ENCODE assay signal across 20 cellular contexts in genomic region chr4:185246453-185246852, GRCh38. TPM values are rescaled to one million over a fixed set of nuclear protein-coding genes. Genes with fewer than 3 reads are reported as not detected.
DNase-seq lines count a peak whose midpoint lies in the region; ATAC-seq, FAIRE-seq and TF ChIP-seq lines count a peak whose summit lies in the region.
"Had no signal": no experiment of that assay in that cellular context is flagged by ENCODE, and none has a peak within 500 bp of the region (broad histone marks: within the 10 kb centered on the region; RNA-seq: fewer than 3 reads in every experiment).

No MANE protein-coding gene starts in this region.

- no peak overlapping the region for H3K4ac ChIP-seq in mesenchymal stem cell (ENCODE audit: low read depth in 1 of 2, low read length in 2 of 2)

- WGBS in mesenchymal stem cell: no CpG with 5 or more reads among the region's 1 CpG

- H3K14ac ChIP-seq in mesenchymal stem cell (ENCODE audit: low read length in 2 of 2): no peak overlapping the region

- H3K27me3 ChIP-seq in HUES6 (ENCODE audit: control insufficient read depth, insufficient read depth, low read length) (no peaks in the 10 kb centered on the region), mesenchymal stem cell (ENCODE audit: control insufficient read depth in 1 of 2, insufficient read depth in 1 of 2, low read length in 2 of 2) (no peaks in the 10 kb centered on the region)
- no peaks in the 10 kb centered on the region for H3K27me3 ChIP-seq in CD8-positive, alpha-beta T cell (ENCODE audit: insufficient read depth, low read length)
- H3K27me3 ChIP-seq: tibial artery had no signal

- intact Hi-C loops in activated CD4-positive, alpha-beta memory T cell treated with anti-CD3 and anti-CD28 coated beads for 36 hours (cut with micrococcal nuclease): loop anchor here (2.0 kb wide), 1 partner anchor 30 kb away; no protein-coding TSS in a partner anchor
- intact Hi-C loops in CD8-positive, alpha-beta T cell (cut with DNase I, micrococcal nuclease): no loop called here

- H3K4me1 ChIP-seq in HUES6 (ENCODE audit: control insufficient read depth, insufficient read depth, low read length) (no peaks in the 10 kb centered on the region), mesenchymal stem cell (ENCODE audit: control insufficient read depth, insufficient read depth, low read depth, low read length) (no peaks in the 10 kb centered on the region)
- peaks cover 4% of the 10 kb centered on the region for H3K4me1 ChIP-seq in CD8-positive, alpha-beta T cell (ENCODE audit: insufficient read depth, low read length)

- H2AK5ac ChIP-seq in mesenchymal stem cell (ENCODE audit: low read length, severe bottlenecking): no peak overlapping the region

- DNase-seq in GM19239 (ENCODE audit: insufficient read length, low spot score) (no peak), mesenchymal stem cell (no peak), coronary artery (ENCODE audit: low spot score) (no peak)
- no peak for DNase-seq in activated CD4-positive, alpha-beta memory T cell treated with anti-CD3 and anti-CD28 coated beads for 36 hours
- DNase-seq in CD8-positive, alpha-beta T cell: no peak
- DNase-seq: activated CD4-positive, CD25-positive, alpha-beta regulatory T cell; AML-193; DMS79; glutamatergic neuron; kidney glomerular epithelial cell; NCI-H1417; NCI-H446 treated with DMSO at 0.1 percent for 48 hours; stimulated activated naive B cell treated with anti-CD40 and anti-IgM and Interleukin-4, amounts not matched to agents 10 μg/mL and 1 μg/mL and 100 μg/mL, for 72 hours; tibial artery had no signal

- ATAC-seq in activated T-helper 17 cell treated with anti-CD3 and anti-CD28 coated beads, Interleukin-2, amount 50 U/mL, for 72 hours (replicated peaks): no peak
- no peak for ATAC-seq in CD8-positive, alpha-beta T cell

- no peak overlapping the region for H4K8ac ChIP-seq in mesenchymal stem cell (ENCODE audit: low read length)

- H3K9ac ChIP-seq in HUES6 (ENCODE audit: low read length) (no peak overlapping the region), mesenchymal stem cell (ENCODE audit: low read length) (peak overlapping the region; percentile 16)

- H3K9me3 Mint-ChIP-seq in activated T-helper 17 cell treated with anti-CD3 and anti-CD28 coated beads, Interleukin-2, amount 50 U/mL, for 72 hours: no peaks in the 10 kb centered on the region
- no peaks in the 10 kb centered on the region for H3K9me3 Mint-ChIP-seq in activated CD4-positive, alpha-beta memory T cell treated with anti-CD3 and anti-CD28 coated beads for 36 hours
- no peaks in the 10 kb centered on the region for H3K9me3 Mint-ChIP-seq in CD8-positive, alpha-beta T cell
- H3K9me3 Mint-ChIP-seq: stimulated activated naive B cell treated with anti-CD40 and anti-IgM and Interleukin-4, amounts not matched to agents 10 μg/mL and 1 μg/mL and 100 μg/mL, for 72 hours had no signal

- no peak overlapping the region for H3K18ac ChIP-seq in mesenchymal stem cell (ENCODE audit: low read depth in 1 of 2, low read length in 2 of 2)

- H3K4me3 ChIP-seq in HUES6 (ENCODE audit: low read depth, low read length) (no peak overlapping the region), mesenchymal stem cell (ENCODE audit: insufficient read depth in 1 of 2, low read depth in 1 of 2, low read length in 2 of 2) (no peak overlapping the region), coronary artery (no peak overlapping the region)
- no peak overlapping the region for H3K4me3 ChIP-seq in CD8-positive, alpha-beta T cell (ENCODE audit: low read depth, low read length)
- H3K4me3 ChIP-seq: lung, skin epidermis, tibial artery had no signal

- no peaks in the 10 kb centered on the region for H3K27me3 Mint-ChIP-seq in activated T-helper 17 cell treated with anti-CD3 and anti-CD28 coated beads, Interleukin-2, amount 50 U/mL, for 72 hours
- H3K27me3 Mint-ChIP-seq in activated CD4-positive, alpha-beta memory T cell treated with anti-CD3 and anti-CD28 coated beads for 36 hours: no peaks in the 10 kb centered on the region
- no peaks in the 10 kb centered on the region for H3K27me3 Mint-ChIP-seq in CD8-positive, alpha-beta T cell (ENCODE audit: low read depth)
- H3K27me3 Mint-ChIP-seq: stimulated activated naive B cell treated with anti-CD40 and anti-IgM and Interleukin-4, amounts not matched to agents 10 μg/mL and 1 μg/mL and 100 μg/mL, for 72 hours had no signal

- no peak overlapping the region for H2BK120ac ChIP-seq in mesenchymal stem cell (ENCODE audit: low read depth, low read length)

- H4K91ac ChIP-seq in mesenchymal stem cell (ENCODE audit: low read length): no peak overlapping the region

- H3K36me3 ChIP-seq in HUES6 (ENCODE audit: control insufficient read depth, insufficient read depth, low read length): 0 out of 2 replicates have a peak, but pooled peaks cover 3% of the 10 kb centered on the region
- H3K36me3 ChIP-seq in mesenchymal stem cell (ENCODE audit: control insufficient read depth in 1 of 2, insufficient read depth in 2 of 2, low read depth in 1 of 2, low read length in 2 of 2): peaks cover 0 to 5% of the 10 kb centered on the region in 2 experiments
- no peaks in the 10 kb centered on the region for H3K36me3 ChIP-seq in CD8-positive, alpha-beta T cell (ENCODE audit: insufficient read depth, low read length)
- H3K36me3 ChIP-seq: neutrophil, tibial artery had no signal

- H3K4me2 ChIP-seq in mesenchymal stem cell (ENCODE audit: low read length, poor library complexity, severe bottlenecking): no peak overlapping the region

- H3K23ac ChIP-seq in mesenchymal stem cell (ENCODE audit: low read length in 2 of 2): no peak overlapping the region

- H3K36me3 Mint-ChIP-seq in activated T-helper 17 cell treated with anti-CD3 and anti-CD28 coated beads, Interleukin-2, amount 50 U/mL, for 72 hours (ENCODE audit: low read depth): peaks cover 10% of the 10 kb centered on the region
- peaks cover 11% of the 10 kb centered on the region for H3K36me3 Mint-ChIP-seq in activated CD4-positive, alpha-beta memory T cell treated with anti-CD3 and anti-CD28 coated beads for 36 hours
- H3K36me3 Mint-ChIP-seq in CD8-positive, alpha-beta T cell: peaks cover 10% of the 10 kb centered on the region

- peaks cover 11% of the 10 kb centered on the region for H3K4me1 Mint-ChIP-seq in activated T-helper 17 cell treated with anti-CD3 and anti-CD28 coated beads, Interleukin-2, amount 50 U/mL, for 72 hours
- H3K4me1 Mint-ChIP-seq in activated CD4-positive, alpha-beta memory T cell treated with anti-CD3 and anti-CD28 coated beads for 36 hours (ENCODE audit: low read depth): peaks cover 34% of the 10 kb centered on the region
- H3K4me1 Mint-ChIP-seq in CD8-positive, alpha-beta T cell (ENCODE audit: low read depth): peaks cover 13% of the 10 kb centered on the region

- H3K79me1 ChIP-seq in mesenchymal stem cell (replicated peaks; ENCODE audit: low read length, poor library complexity, severe bottlenecking): peaks cover 22% of the 10 kb centered on the region

- POLR2A ChIA-PET in activated CD4-positive, alpha-beta memory T cell treated with anti-CD3 and anti-CD28 coated beads for 36 hours (lab: Charles Lee): no interaction called here
- POLR2A ChIA-PET in CD8-positive, alpha-beta T cell (lab: Charles Lee): interaction anchor here (0.6 to 1.0 kb wide), 2 partner anchors 8 to 134 kb away, joined by 3 read pairs; no protein-coding TSS in a partner anchor

- H2BK15ac ChIP-seq in mesenchymal stem cell (ENCODE audit: low read depth, poor library complexity, severe bottlenecking): no peak overlapping the region

- TF ChIP-seq CTCF in CD8-positive, alpha-beta T cell (IDR thresholded peaks at IDR 0.05): no peak
- no peak for TF ChIP-seq CTCF in coronary artery (IDR thresholded peaks at IDR 0.05)

- H3K9me3 ChIP-seq in HUES6 (ENCODE audit: control insufficient read depth, insufficient read depth, low read depth, low read length) (no peaks in the 10 kb centered on the region; the same call in 1 of the 2 replicates), mesenchymal stem cell (ENCODE audit: control insufficient read depth, low read length) (no peaks in the 10 kb centered on the region)
- H3K9me3 ChIP-seq in CD8-positive, alpha-beta T cell (ENCODE audit: low read length): no peaks in the 10 kb centered on the region
- H3K9me3 ChIP-seq: neutrophil, tibial artery had no signal

- CTCF ChIA-PET in activated CD4-positive, alpha-beta memory T cell treated with anti-CD3 and anti-CD28 coated beads for 36 hours (lab: Charles Lee): no interaction called here
- CTCF ChIA-PET in CD8-positive, alpha-beta T cell (lab: Charles Lee): no interaction called here

- peak; percentile 23 for FAIRE-seq in GM19239 (lab: Jason Lieb, UNC)
- FAIRE-seq: GM12891 had no signal

- peak overlapping the region; percentile 27 for H3K4me3 Mint-ChIP-seq in activated T-helper 17 cell treated with anti-CD3 and anti-CD28 coated beads, Interleukin-2, amount 50 U/mL, for 72 hours
- H3K4me3 Mint-ChIP-seq in activated CD4-positive, alpha-beta memory T cell treated with anti-CD3 and anti-CD28 coated beads for 36 hours: no peak overlapping the region
- H3K4me3 Mint-ChIP-seq in CD8-positive, alpha-beta T cell: no peak overlapping the region
- H3K4me3 Mint-ChIP-seq: stimulated activated naive B cell treated with anti-CD40 and anti-IgM and Interleukin-4, amounts not matched to agents 10 μg/mL and 1 μg/mL and 100 μg/mL, for 72 hours had no signal

- H2BK5ac ChIP-seq in mesenchymal stem cell (ENCODE audit: low read depth, low read length, poor library complexity, severe bottlenecking): no peak overlapping the region

- peak overlapping the region; percentile 57; the same call in 1 of the 2 replicates for H3K27ac ChIP-seq in HUES6 (ENCODE audit: low read depth, low read length)
- no peak overlapping the region for H3K27ac ChIP-seq in mesenchymal stem cell (ENCODE audit: low read length, poor library complexity, severe bottlenecking)
- H3K27ac ChIP-seq in CD8-positive, alpha-beta T cell (ENCODE audit: low read depth, low read length): no peak overlapping the region
- H3K27ac ChIP-seq in coronary artery: no peak overlapping the region
- H3K27ac ChIP-seq: neutrophil, skin epidermis, tibial artery had no signal

- no peak overlapping the region for H2AFZ ChIP-seq in mesenchymal stem cell (ENCODE audit: low read depth, low read length)

- peak overlapping the region; percentile 66 for H3K27ac Mint-ChIP-seq in activated T-helper 17 cell treated with anti-CD3 and anti-CD28 coated beads, Interleukin-2, amount 50 U/mL, for 72 hours
- no peak overlapping the region for H3K27ac Mint-ChIP-seq in activated CD4-positive, alpha-beta memory T cell treated with anti-CD3 and anti-CD28 coated beads for 36 hours
- no peak overlapping the region for H3K27ac Mint-ChIP-seq in CD8-positive, alpha-beta T cell
- H3K27ac Mint-ChIP-seq: stimulated activated naive B cell treated with anti-CD40 and anti-IgM and Interleukin-4, amounts not matched to agents 10 μg/mL and 1 μg/mL and 100 μg/mL, for 72 hours had no signal

- H2BK12ac ChIP-seq in mesenchymal stem cell (ENCODE audit: low read length in 2 of 2): no peak overlapping the region

RNA-seq across cellular contexts. Expression of gene SNX25, which starts 37.1 kb away (rescaled TPM):
- total RNA-seq in activated T-helper 17 cell treated with anti-CD3 and anti-CD28 coated beads, Interleukin-2, amount 50 U/mL, for 72 hours: 10 to 100 TPM; 28.2 to 31.2 TPM
- polyA plus RNA-seq in mesenchymal stem cell (2013, experiment 1 of 2): 12.1 TPM
- polyA plus RNA-seq in mesenchymal stem cell (2013, experiment 2 of 2): 13.1 TPM
- 10 to 100 TPM; 18.9 to 21.6 TPM for total RNA-seq in activated CD4-positive, alpha-beta memory T cell treated with anti-CD3 and anti-CD28 coated beads for 36 hours
- 10 to 100 TPM; 18.0 to 18.2 TPM for total RNA-seq in CD8-positive, alpha-beta T cell

RNA-seq across cellular contexts. Expression of gene CFAP97, which starts 42.7 kb away (rescaled TPM):
- 10 to 100 TPM; 33.7 to 37.0 TPM for total RNA-seq in activated T-helper 17 cell treated with anti-CD3 and anti-CD28 coated beads, Interleukin-2, amount 50 U/mL, for 72 hours
- polyA plus RNA-seq in mesenchymal stem cell (2013, experiment 1 of 2): 32.2 TPM
- 30.9 TPM for polyA plus RNA-seq in mesenchymal stem cell (2013, experiment 2 of 2)
- total RNA-seq in activated CD4-positive, alpha-beta memory T cell treated with anti-CD3 and anti-CD28 coated beads for 36 hours: 10 to 100 TPM; 47.5 to 48.6 TPM
- 10 to 100 TPM; 18.8 to 20.4 TPM for total RNA-seq in CD8-positive, alpha-beta T cell
